Comparison of ENCODE assay signal across 8 cellular contexts in the genomic region with DNA sequence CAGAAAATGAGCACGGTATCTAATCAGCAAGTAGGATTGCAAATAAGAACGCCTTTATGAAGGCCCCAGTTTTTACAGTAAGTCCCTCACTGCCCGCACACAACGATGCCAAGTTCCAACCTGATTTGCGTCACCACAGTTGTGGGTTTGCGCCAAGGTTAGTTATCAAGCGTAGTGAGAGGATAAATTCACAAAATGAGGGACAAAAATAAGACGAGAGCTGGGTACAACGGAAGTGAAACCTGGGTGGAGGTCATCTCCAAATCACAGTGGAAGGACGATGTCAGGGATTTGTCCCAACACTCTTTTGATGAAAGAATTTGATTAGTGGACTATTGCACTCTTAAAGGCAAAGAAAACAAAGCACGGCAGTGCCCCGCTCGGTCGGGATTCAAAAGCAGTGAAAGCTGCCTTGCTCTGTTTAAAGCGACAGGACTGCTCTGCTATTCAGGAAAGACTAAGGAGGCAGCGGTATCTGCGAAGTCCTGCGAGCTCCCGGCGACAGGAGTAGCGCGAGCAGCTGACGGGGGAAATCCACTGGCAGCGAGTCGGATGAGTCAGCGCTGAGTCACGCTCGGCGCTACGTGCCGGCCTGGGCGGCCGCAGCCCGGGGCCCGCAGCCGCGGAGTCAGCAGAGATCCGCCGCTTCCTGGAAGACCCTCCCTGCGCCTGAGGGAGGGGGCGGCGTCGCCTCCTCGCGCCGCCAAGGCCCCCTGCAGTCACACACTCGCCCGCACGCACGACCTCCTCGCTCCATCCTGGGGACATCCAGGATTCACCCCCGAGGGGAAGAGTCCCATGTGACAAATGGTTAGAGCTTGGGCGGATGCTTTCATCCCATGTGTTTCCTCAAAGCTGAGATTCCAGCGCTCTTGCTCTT.
DNase-seq lines count a peak whose midpoint lies in the region; ATAC-seq and TF ChIP-seq lines count a peak whose summit lies in the region.

No MANE protein-coding gene starts in this region.

- H3K27ac ChIP-seq in adrenal gland (peak overlapping the region; percentile 92 to 99 (median 98)), heart right ventricle (peak overlapping the region; percentile 78 to 95 (median 93)), upper lobe of left lung (peak overlapping the region; percentile 88 to 94 (median 90))

- TF ChIP-seq EP300 in upper lobe of left lung (IDR thresholded peaks at IDR 0.05), result peak; percentile 41 to 90 (median 72)

- peak; percentile 89 for DNase-seq in GM10248 (ENCODE audit: extremely low spot score)
- peak; percentile 77 for DNase-seq in NCI-H1048 (lab: John Stamatoyannopoulos, UW)
- peak; percentile 78 for DNase-seq in T follicular helper cell (ENCODE audit: low read depth)
- DNase-seq in adrenal gland, result peak; percentile 95 to 97 (median 97)
- peak; percentile 94 for DNase-seq in heart right ventricle
- DNase-seq in posterior cingulate gyrus, result peak; percentile 83 to 99 (median 91)
- DNase-seq in upper lobe of left lung, result peak; percentile 95 to 96

- ATAC-seq in HG02571 (IDR thresholded peaks at IDR 0.05; ENCODE audit: unreplicated experiment) (peak; percentile 90), heart right ventricle (peak; percentile 97 to 99 (median 98)), upper lobe of left lung (ENCODE audit: low FRiP score in 2 of 2) (peak; percentile 97 to 98)

- POLR2A ChIA-PET in GM10248 (lab: Yijun Ruan, JAX), result interaction anchor here (0.6 to 1.6 kb wide), 4 partner anchors 11 to 103 kb away, joined by 3 to 17 read pairs (median 8); partner anchors contain the start of gene ARRDC3

- H3K9me3 ChIP-seq in adrenal gland (replicated peaks in 1 of 3), result no peaks in the 10 kb centered on the region
- H3K9me3 ChIP-seq in heart right ventricle, result peaks cover 0 to 4% (median 0%) of the 10 kb centered on the region in 11 donors
- no peaks in the 10 kb centered on the region for H3K9me3 ChIP-seq in upper lobe of left lung

- H3K4me3 ChIP-seq in adrenal gland (peak overlapping the region; percentile 21 to 67 (median 22)), heart right ventricle (peak overlapping the region; percentile 32 to 69 (median 56)), upper lobe of left lung (peak overlapping the region; percentile 27 to 61 (median 48))

- TF ChIP-seq CTCF in GM10248 (IDR thresholded peaks at IDR 0.05; ENCODE audit: control extremely low read depth, extremely low read depth, low read depth, missing control alignments) (no peak), adrenal gland (IDR thresholded peaks at IDR 0.05) (peak in 1 of 6 experiments; percentile 13), heart right ventricle (IDR thresholded peaks at IDR 0.05) (peak in 2 of 9 donors; percentile 20 to 25), upper lobe of left lung (IDR thresholded peaks at IDR 0.05) (peak in 1 of 6 experiments; percentile 37)

- no peaks in the 10 kb centered on the region for H3K36me3 ChIP-seq in adrenal gland (replicated peaks in 1 of 2)
- H3K36me3 ChIP-seq in heart right ventricle, result no peaks in the 10 kb centered on the region
- H3K36me3 ChIP-seq in upper lobe of left lung, result no peaks in the 10 kb centered on the region

- peaks cover 6 to 20% of the 10 kb centered on the region in 2 donors for H3K4me1 ChIP-seq in adrenal gland (replicated peaks in 1 of 2)
- peaks cover 0 to 34% (median 8%) of the 10 kb centered on the region in 9 donors for H3K4me1 ChIP-seq in heart right ventricle
- peaks cover 7 to 13% (median 12%) of the 10 kb centered on the region in 4 donors for H3K4me1 ChIP-seq in upper lobe of left lung

- H3K27me3 ChIP-seq in adrenal gland (no peaks in the 10 kb centered on the region), heart right ventricle (no peaks in the 10 kb centered on the region), upper lobe of left lung (no peaks in the 10 kb centered on the region)

- TF ChIP-seq POLR2A in adrenal gland (IDR thresholded peaks at IDR 0.05) (peak; percentile 89 to 98), upper lobe of left lung (IDR thresholded peaks at IDR 0.05) (peak in 3 of 4 donors; percentile 32 to 87 (median 78))

- WGBS in adrenal gland, 4 donors, result 0 to 1% (median 1%) methylated on average over 32 to 54 of the region's 54 CpGs
- 0 to 1% methylated on average over 54 of the region's 54 CpGs for WGBS in heart right ventricle, 2 donors
- WGBS in upper lobe of left lung, 2 donors, result 0% methylated on average over 33 to 38 of the region's 54 CpGs

- intact Hi-C loops in adrenal gland (cut with DNase I) (loop anchor here (5.0 kb wide), 1 partner anchor 102 kb away; the partner anchor contains the start of gene ARRDC3 (in 2 of the 2)), heart right ventricle (cut with DNase I) (loop anchor here in 7 of 10 donors (1.0 to 10.0 kb wide), 9 partner anchors 32 to 178 kb away; partner anchors contain the start of gene ARRDC3 (in 1 of the 7)), posterior cingulate gyrus (cut with DNase I) (loop anchor here (2.0 to 5.0 kb wide), 2 partner anchors 104 to 178 kb away; no protein-coding TSS in a partner anchor)

- CTCF ChIA-PET in GM10248 (lab: Yijun Ruan, JAX), result interaction anchor here (1.0 to 3.4 kb wide), 8 partner anchors 10 to 201 kb away, joined by 3 to 18 read pairs (median 4); no protein-coding TSS in a partner anchor

Comparison
In these comparisons a context has a peak if more than half of its experiments do, and no peak if none do; other contexts are left out.
1. Peak in every context shown above with its lines: DNase-seq, ATAC-seq, H3K4me3 ChIP-seq and H3K27ac ChIP-seq.